Comparison of ENCODE assay signal across 12 cellular contexts in genomic region chr1:50424940-50425375, GRCh38. TPM values are rescaled to one million over a fixed set of nuclear protein-coding genes. Genes with fewer than 3 reads are reported as not detected.
DNase-seq lines count a peak whose midpoint lies in the region; ATAC-seq and TF ChIP-seq lines count a peak whose summit lies in the region.
"Had no signal": no experiment of that assay in that cellular context is flagged by ENCODE, and none has a peak within 500 bp of the region (broad histone marks: within the 10 kb centered on the region; RNA-seq: fewer than 3 reads in every experiment).

No MANE protein-coding gene starts in this region.

- H3K9me3 Mint-ChIP-seq in HFFc6: peaks cover 5% of the 10 kb centered on the region; the same call in 1 of the 2 replicates
- H3K9me3 Mint-ChIP-seq in central memory CD8-positive, alpha-beta T cell: no peaks in the 10 kb centered on the region
- no peaks in the 10 kb centered on the region for H3K9me3 Mint-ChIP-seq in natural killer cell treated with Interleukin-12 subunit alpha and Interleukin-12 subunit beta and Interleukin-15 and Interleukin-18, amount 100 ng/mL, for 72 hours

- H3K27ac Mint-ChIP-seq in HFFc6: no peak overlapping the region; the same call in 1 of the 2 replicates
- H3K27ac Mint-ChIP-seq in central memory CD8-positive, alpha-beta T cell (ENCODE audit: low read depth): no peak overlapping the region
- peak overlapping the region; percentile 73 to 74 for H3K27ac Mint-ChIP-seq in natural killer cell treated with Interleukin-12 subunit alpha and Interleukin-12 subunit beta and Interleukin-15 and Interleukin-18, amount 100 ng/mL, for 72 hours

- TF ChIP-seq CTCF in HFFc6 (IDR thresholded peaks at IDR 0.05): no peak
- no peak for TF ChIP-seq CTCF in heart right ventricle (IDR thresholded peaks at IDR 0.05)

- H3K9me3 ChIP-seq in heart right ventricle: no peaks in the 10 kb centered on the region

- no peak for ATAC-seq in central memory CD8-positive, alpha-beta T cell (replicated peaks; ENCODE audit: extremely low read depth, poor library complexity, severe bottlenecking)
- ATAC-seq in natural killer cell treated with Interleukin-12 subunit alpha and Interleukin-12 subunit beta and Interleukin-15 and Interleukin-18, amount 100 ng/mL, for 72 hours: no peak
- no peak for ATAC-seq in GM19328 (IDR thresholded peaks at IDR 0.05; ENCODE audit: unreplicated experiment)
- ATAC-seq in GM21447 (IDR thresholded peaks at IDR 0.05; ENCODE audit: unreplicated experiment): no peak
- no peak for ATAC-seq in heart right ventricle
- no peak for ATAC-seq in GM18858 (IDR thresholded peaks at IDR 0.05; ENCODE audit: unreplicated experiment)

- peak overlapping the region in 5 of 10 donors; percentile 37 to 52 (median 42) for H3K4me3 ChIP-seq in heart right ventricle

- peaks cover 86% of the 10 kb centered on the region for H3K27me3 Mint-ChIP-seq in HFFc6 (ENCODE audit: insufficient read depth)
- H3K27me3 Mint-ChIP-seq in central memory CD8-positive, alpha-beta T cell: peaks cover 97% of the 10 kb centered on the region
- peaks cover 47 to 64% of the 10 kb centered on the region in 2 donors for H3K27me3 Mint-ChIP-seq in natural killer cell treated with Interleukin-12 subunit alpha and Interleukin-12 subunit beta and Interleukin-15 and Interleukin-18, amount 100 ng/mL, for 72 hours

- peaks cover 87 to 100% (median 100%) of the 10 kb centered on the region in 7 donors for H3K27me3 ChIP-seq in heart right ventricle

- H3K36me3 ChIP-seq in heart right ventricle: no peaks in the 10 kb centered on the region

- H3K4me1 ChIP-seq in heart right ventricle: peaks cover 19 to 66% (median 49%) of the 10 kb centered on the region in 9 donors

- intact Hi-C loops in heart right ventricle (cut with DNase I): no loop called here

- H3K4me3 Mint-ChIP-seq in HFFc6: peak overlapping the region; percentile 88
- peak overlapping the region; percentile 76 for H3K4me3 Mint-ChIP-seq in central memory CD8-positive, alpha-beta T cell
- peak overlapping the region; percentile 92 for H3K4me3 Mint-ChIP-seq in natural killer cell treated with Interleukin-12 subunit alpha and Interleukin-12 subunit beta and Interleukin-15 and Interleukin-18, amount 100 ng/mL, for 72 hours

- 5 to 7% methylated on average over 35 of the region's 35 CpGs for WGBS in heart right ventricle, 2 donors

- DNase-seq in AG20443 (ENCODE audit: low spot score) (peak; percentile 21), HFFc6 (no peak), heart right ventricle (no peak)
- DNase-seq in central memory CD8-positive, alpha-beta T cell (ENCODE audit: low spot score in 2 of 2): no peak
- no peak for DNase-seq in natural killer cell treated with Interleukin-12 subunit alpha and Interleukin-12 subunit beta and Interleukin-15 and Interleukin-18, amount 100 ng/mL, for 72 hours (ENCODE audit: low spot score)
- DNase-seq: activated gamma-delta T cell, NCI-H774 had no signal

- peaks cover 37% of the 10 kb centered on the region for H3K4me1 Mint-ChIP-seq in HFFc6 (ENCODE audit: low read depth)
- H3K4me1 Mint-ChIP-seq in central memory CD8-positive, alpha-beta T cell: peaks cover 46% of the 10 kb centered on the region
- peaks cover 47 to 51% of the 10 kb centered on the region in 2 donors for H3K4me1 Mint-ChIP-seq in natural killer cell treated with Interleukin-12 subunit alpha and Interleukin-12 subunit beta and Interleukin-15 and Interleukin-18, amount 100 ng/mL, for 72 hours (ENCODE audit: low read depth in 2 of 2)

- no peaks in the 10 kb centered on the region; the same call in 1 of the 2 replicates for H3K36me3 Mint-ChIP-seq in HFFc6 (ENCODE audit: low read depth)
- H3K36me3 Mint-ChIP-seq in central memory CD8-positive, alpha-beta T cell (ENCODE audit: insufficient read depth): peaks cover 4% of the 10 kb centered on the region
- peaks cover 19% of the 10 kb centered on the region for H3K36me3 Mint-ChIP-seq in natural killer cell treated with Interleukin-12 subunit alpha and Interleukin-12 subunit beta and Interleukin-15 and Interleukin-18, amount 100 ng/mL, for 72 hours

- H3K27ac ChIP-seq in heart right ventricle: no peak overlapping the region

RNA-seq across cellular contexts. Expression of gene DMRTA2, which starts 1.7 kb away (rescaled TPM):
- total RNA-seq in HFFc6 (2021; fragmentation: NEBNext Ultra II Directional; extraction: Animal tissue kit (Norgen Biotek cat#: 25700)): under 1 TPM in 2 of 6 experiments, not detected in 4; 0.05 to 0.08 TPM
- 1 to 10 TPM; 1.1 to 3.6 TPM for total RNA-seq in natural killer cell treated with Interleukin-12 subunit alpha and Interleukin-12 subunit beta and Interleukin-15 and Interleukin-18, amount 100 ng/mL, for 72 hours
- under 1 TPM in 2 of 10 donors, not detected in 8; 0.09 TPM for total RNA-seq in heart right ventricle
- not detected for polyA plus RNA-seq in heart right ventricle
- total RNA-seq: pulmonary artery endothelial cell; T-helper 1 cell treated with Interleukin-12 subunit alpha and Interleukin-12 subunit beta and Interleukin-4 antibody, amounts not matched to agents 30 ng/mL and 1 ng/mL, for 36 hours had no signal

Comparison
In these comparisons a context has a peak if more than half of its experiments do, and no peak if none do; other contexts are left out.
1. H3K27ac Mint-ChIP-seq: peak in natural killer cell treated with Interleukin-12 subunit alpha and Interleukin-12 subunit beta and Interleukin-15 and Interleukin-18, amount 100 ng/mL, for 72 hours (2 of 2); none in HFFc6 (single experiment) and central memory CD8-positive, alpha-beta T cell (single experiment).
2. Peak in every context shown above with its lines, with median percentiles within 50 percentile points of each other: H3K4me3 Mint-ChIP-seq.